Comparison of ENCODE assay signal across 8 cellular contexts in genomic region chr1:92804721-92805169, GRCh38. TPM values are rescaled to one million over a fixed set of nuclear protein-coding genes. Genes with fewer than 3 reads are reported as not detected.
A peak's percentile ranks its signal among the peaks of the same experiment; 100 is the strongest.
DNase-seq lines count a peak whose midpoint lies in the region; ATAC-seq and TF ChIP-seq lines count a peak whose summit lies in the region.

No MANE protein-coding gene starts in this region.

- DNase-seq in A172 (ENCODE audit: low spot score) = peak; percentile 96
- peak; percentile 46 for DNase-seq in NCI-H1048 (lab: John Stamatoyannopoulos, UW)
- peak; percentile 78 for DNase-seq in colonic mucosa
- DNase-seq in left lung = peak in 1 of 2 donors; percentile 80
- peak; percentile 51 for DNase-seq in thoracic aorta (ENCODE audit: low spot score)
- DNase-seq in stimulated activated CD4-positive, alpha-beta T cell treated with anti-CD3 and anti-CD28 coated beads, Interleukin-4, amount 100 ng/mL, for 4 hours = no peak
- DNase-seq in NCI-H1105 (lab: John Stamatoyannopoulos, UW) = no peak

- TF ChIP-seq CTCF in colonic mucosa (IDR thresholded peaks at IDR 0.05) = no peak
- no peak for TF ChIP-seq CTCF in left lung (IDR thresholded peaks at IDR 0.05)
- TF ChIP-seq CTCF in thoracic aorta (IDR thresholded peaks at IDR 0.05) = no peak

- H3K27ac ChIP-seq in colonic mucosa = peak overlapping the region; percentile 5
- H3K27ac ChIP-seq in left lung = peak overlapping the region; percentile 45 to 53
- H3K27ac ChIP-seq in thoracic aorta = peak overlapping the region; percentile 23 to 61

- H3K9me3 ChIP-seq in colonic mucosa = no peaks in the 10 kb centered on the region
- no peaks in the 10 kb centered on the region for H3K9me3 ChIP-seq in left lung
- H3K9me3 ChIP-seq in thoracic aorta = no peaks in the 10 kb centered on the region

- H3K36me3 ChIP-seq in colonic mucosa = no peaks in the 10 kb centered on the region
- H3K36me3 ChIP-seq in left lung = no peaks in the 10 kb centered on the region
- no peaks in the 10 kb centered on the region for H3K36me3 ChIP-seq in thoracic aorta

- H3K4me1 ChIP-seq in colonic mucosa (no peaks in the 10 kb centered on the region), left lung (peaks cover 5 to 8% of the 10 kb centered on the region in 2 donors), thoracic aorta (ENCODE audit: control insufficient read depth in 1 of 2, low read depth in 2 of 2) (peaks cover 7 to 8% of the 10 kb centered on the region in 2 donors)

- H3K27me3 ChIP-seq in colonic mucosa (no peaks in the 10 kb centered on the region), left lung (no peaks in the 10 kb centered on the region), thoracic aorta (replicated peaks; ENCODE audit: insufficient read depth) (no peaks in the 10 kb centered on the region)

- ATAC-seq in GM18511 (IDR thresholded peaks at IDR 0.05; ENCODE audit: unreplicated experiment) (peak; percentile 80), left lung (peak; percentile 97), thoracic aorta (ENCODE audit: insufficient number of reproducible peaks, low FRiP score, low read depth) (peak; percentile 98)

- intact Hi-C loops in colonic mucosa (cut with DNase I) = no loop called here
- intact Hi-C loops in left lung (cut with DNase I) = no loop called here

- no peak overlapping the region for H3K4me3 ChIP-seq in colonic mucosa
- H3K4me3 ChIP-seq in left lung = no peak overlapping the region
- peak overlapping the region; percentile 28 for H3K4me3 ChIP-seq in thoracic aorta

- no peak overlapping the region for H3K9ac ChIP-seq in colonic mucosa (ENCODE audit: low read depth in 2 of 2, low read length in 2 of 2)

RNA-seq across cellular contexts. Expression of gene EVI5, which starts 19.8 kb away (rescaled TPM):
- 11.0 and 21.3 TPM in 2 replicates for total RNA-seq in A172 (2014; rRNA removed; shearing (Covaris generic))
- total RNA-seq in colonic mucosa (10 to 100 TPM; 23.9 to 29.0 TPM), left lung (10 to 100 TPM; 40.3 to 49.7 TPM), thoracic aorta (10 to 100 TPM; 45.9 to 48.6 TPM)

RNA-seq across cellular contexts. Expression of gene RPL5, which starts 27.1 kb away (rescaled TPM):
- 799 and 911 TPM in 2 replicates for total RNA-seq in A172 (2014; rRNA removed; shearing (Covaris generic))
- total RNA-seq in colonic mucosa = 100 to 1,000 TPM; 749 to 786 TPM
- 100 to 1,000 TPM; 695 to 747 TPM for total RNA-seq in left lung
- 100 to 1,000 TPM; 792 to 927 TPM for total RNA-seq in thoracic aorta

Comparison
In these comparisons a context has a peak if more than half of its experiments do, and no peak if none do; other contexts are left out.
1. DNase-seq: peak in A172 (single experiment), NCI-H1048 (single experiment), colonic mucosa (single experiment) and thoracic aorta (single experiment); none in stimulated activated CD4-positive, alpha-beta T cell treated with anti-CD3 and anti-CD28 coated beads, Interleukin-4, amount 100 ng/mL, for 4 hours (0 of 2) and NCI-H1105 (single experiment).
2. Peak in every context shown above with its lines, with median percentiles within 50 percentile points of each other: ATAC-seq and H3K27ac ChIP-seq.